In genomic region chr3:31533169-31533870, GRCh38 we compare ENCODE assay signal across 1 cellular context.
TF ChIP-seq lines count a peak whose summit lies in the region.

No MANE protein-coding gene starts in this region.

TF ChIP-seq in HEK293, 187 proteins besides CTCF, POLR2A, EP300 and RAD21 (continued from another document):
- TF ChIP-seq ZNF776 (tag by site-specific recombination; IDR thresholded peaks at IDR 0.05; ENCODE audit: borderline replicate concordance), result no peak
- TF ChIP-seq, protein P1, sequence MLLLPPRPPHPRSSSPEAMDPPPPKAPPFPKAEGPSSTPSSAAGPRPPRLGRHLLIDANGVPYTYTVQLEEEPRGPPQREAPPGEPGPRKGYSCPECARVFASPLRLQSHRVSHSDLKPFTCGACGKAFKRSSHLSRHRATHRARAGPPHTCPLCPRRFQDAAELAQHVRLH (tag by site-specific recombination; IDR thresholded peaks at IDR 0.05), result no peak
- no peak for TF ChIP-seq BCL6B (tag by site-specific recombination; IDR thresholded peaks at IDR 0.05)
- no peak for TF ChIP-seq PRDM2 (tag by site-specific recombination; IDR thresholded peaks at IDR 0.05; ENCODE audit: borderline replicate concordance)
- TF ChIP-seq ZNF10 (tag by site-specific recombination; IDR thresholded peaks at IDR 0.05), result no peak
- no peak for TF ChIP-seq ZSCAN16 (tag by site-specific recombination; IDR thresholded peaks at IDR 0.05)
- no peak for TF ChIP-seq ZNF843 (tag by site-specific recombination; IDR thresholded peaks at IDR 0.05)
- TF ChIP-seq, protein P2, sequence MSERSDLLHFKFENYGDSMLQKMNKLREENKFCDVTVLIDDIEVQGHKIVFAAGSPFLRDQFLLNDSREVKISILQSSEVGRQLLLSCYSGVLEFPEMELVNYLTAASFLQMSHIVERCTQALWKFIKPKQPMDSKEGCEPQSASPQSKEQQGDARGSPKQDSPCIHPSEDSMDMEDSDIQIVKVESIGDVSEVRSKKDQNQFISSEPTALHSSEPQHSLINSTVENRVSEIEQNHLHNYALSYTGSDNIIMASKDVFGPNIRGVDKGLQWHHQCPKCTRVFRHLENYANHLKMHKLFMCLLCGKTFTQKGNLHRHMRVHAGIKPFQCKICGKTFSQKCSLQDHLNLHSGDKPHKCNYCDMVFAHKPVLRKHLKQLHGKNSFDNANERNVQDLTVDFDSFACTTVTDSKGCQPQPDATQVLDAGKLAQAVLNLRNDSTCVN (tag by site-specific recombination; optimal IDR thresholded peaks at IDR 0.05), result peak; percentile 50
- no peak for TF ChIP-seq ZNF2 (tag by site-specific recombination; IDR thresholded peaks at IDR 0.05)
- TF ChIP-seq ZNF704 (tag by site-specific recombination; IDR thresholded peaks at IDR 0.05), result no peak
- no peak for TF ChIP-seq ZNF449 (tag by site-specific recombination; IDR thresholded peaks at IDR 0.05)
- no peak for TF ChIP-seq ZNF558 (tag by site-specific recombination; IDR thresholded peaks at IDR 0.05)
- no peak; the same call in 1 of the 2 replicates for TF ChIP-seq ZNF335 (tag by site-specific recombination; conservative IDR thresholded peaks at IDR 0.05)
- no peak for TF ChIP-seq ZNF311 (tag by site-specific recombination; IDR thresholded peaks at IDR 0.05; ENCODE audit: borderline replicate concordance)
- no peak for TF ChIP-seq ZNF175 (tag by site-specific recombination; IDR thresholded peaks at IDR 0.05)
- TF ChIP-seq ELK4 (IDR thresholded peaks at IDR 0.05; ENCODE audit: borderline replicate concordance, low read depth, low read length), result no peak
- no peak for TF ChIP-seq ZNF184 (tag by site-specific recombination; IDR thresholded peaks at IDR 0.05)
- no peak for TF ChIP-seq ZSCAN23 (tag by site-specific recombination; IDR thresholded peaks at IDR 0.05)
- no peak for TF ChIP-seq ZNF362 (tag by site-specific recombination; IDR thresholded peaks at IDR 0.05)
TF ChIP-seq in HEK293: peak in this region for 9.
